27 cellular contexts compared by ENCODE assay signal in the genomic region with DNA sequence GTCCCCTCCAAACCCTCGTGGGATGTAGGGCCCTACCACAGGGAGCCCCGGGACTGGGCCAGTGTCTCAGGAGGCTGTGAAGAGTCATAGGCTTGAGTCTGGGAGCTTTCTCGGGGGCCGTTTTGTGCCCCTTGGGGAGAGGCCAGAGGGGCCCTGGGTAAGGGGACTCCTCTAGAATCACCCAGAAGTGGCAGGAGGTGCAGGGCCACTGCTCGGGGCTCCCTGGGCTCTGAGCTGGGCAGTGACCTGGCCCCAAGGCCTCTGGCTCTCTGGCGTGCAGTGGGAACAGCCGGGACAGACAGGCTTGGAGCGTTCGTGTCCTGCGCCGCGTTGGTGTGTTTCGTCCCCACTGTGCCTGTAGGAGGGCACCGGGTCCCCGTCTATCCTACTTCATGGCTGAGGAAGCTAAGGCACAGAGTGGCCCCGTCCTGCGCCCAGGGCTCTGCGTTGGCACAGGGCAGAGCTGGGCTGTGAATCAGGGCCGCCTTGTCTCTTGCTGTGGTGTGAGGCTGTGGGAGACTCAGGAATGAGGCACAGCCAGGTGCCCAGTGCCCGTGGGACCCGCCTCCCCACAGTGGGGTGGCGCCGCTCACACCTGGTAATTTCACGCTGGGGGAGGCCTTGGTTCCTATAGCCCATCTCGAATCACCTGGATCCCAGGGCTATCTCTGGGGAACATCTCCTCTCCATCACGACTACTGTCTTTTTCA. TPM values are rescaled to one million over a fixed set of nuclear protein-coding genes. Genes with fewer than 3 reads are reported as not detected.
A peak's percentile ranks its signal among the peaks of the same experiment; 100 is the strongest.
DNase-seq lines count a peak whose midpoint lies in the region; ATAC-seq and TF ChIP-seq lines count a peak whose summit lies in the region.
"Had no signal": no experiment of that assay in that cellular context is flagged by ENCODE, and none has a peak within 500 bp of the region (broad histone marks: within the 10 kb centered on the region; RNA-seq: fewer than 3 reads in every experiment).

No MANE protein-coding gene starts in this region.

- H3K27ac Mint-ChIP-seq in activated naive CD4-positive, alpha-beta T cell treated with anti-CD3 and anti-CD28 coated beads, Interleukin-2, amount 50 U/mL, for 72 hours: no peak overlapping the region
- H3K27ac Mint-ChIP-seq in activated naive CD8-positive, alpha-beta T cell treated with anti-CD3 and anti-CD28 coated beads for 36 hours: no peak overlapping the region
- H3K27ac Mint-ChIP-seq: activated T-helper 17 cell treated with anti-CD3 and anti-CD28 coated beads, Interleukin-2, amount 50 U/mL, for 72 hours; nephron had no signal

- H3K4me1 ChIP-seq in RWPE2 (ENCODE audit: insufficient read depth, poor library complexity, severe bottlenecking): peaks cover 4% of the 10 kb centered on the region
- H3K4me1 ChIP-seq: foreskin keratinocyte had no signal

- H3K36me3 Mint-ChIP-seq in activated naive CD4-positive, alpha-beta T cell treated with anti-CD3 and anti-CD28 coated beads, Interleukin-2, amount 50 U/mL, for 72 hours: no peaks in the 10 kb centered on the region
- H3K36me3 Mint-ChIP-seq in activated naive CD8-positive, alpha-beta T cell treated with anti-CD3 and anti-CD28 coated beads for 36 hours: no peaks in the 10 kb centered on the region

- no peak for ATAC-seq in activated naive CD4-positive, alpha-beta T cell treated with anti-CD3 and anti-CD28 coated beads, Interleukin-2, amount 50 U/mL, for 72 hours
- no peak for ATAC-seq in RWPE2 (ENCODE audit: low read depth)
- ATAC-seq in GM19023 (IDR thresholded peaks at IDR 0.05; ENCODE audit: unreplicated experiment): no peak
- ATAC-seq: activated T-helper 17 cell treated with anti-CD3 and anti-CD28 coated beads, Interleukin-2, amount 50 U/mL, for 72 hours; foreskin keratinocyte had no signal

- H3K9me3 ChIP-seq in RWPE2 (ENCODE audit: severe bottlenecking): no peaks in the 10 kb centered on the region
- H3K9me3 ChIP-seq: testis had no signal

- TF ChIP-seq CTCF in RWPE2 (IDR thresholded peaks at IDR 0.05; ENCODE audit: poor library complexity, severe bottlenecking): no peak

- no peak overlapping the region for H3K4me3 Mint-ChIP-seq in activated naive CD8-positive, alpha-beta T cell treated with anti-CD3 and anti-CD28 coated beads for 36 hours

- H3K4me1 Mint-ChIP-seq in activated naive CD8-positive, alpha-beta T cell treated with anti-CD3 and anti-CD28 coated beads for 36 hours: no peaks in the 10 kb centered on the region
- H3K4me1 Mint-ChIP-seq: activated T-helper 17 cell treated with anti-CD3 and anti-CD28 coated beads, Interleukin-2, amount 50 U/mL, for 72 hours; nephron had no signal

- H3K36me3 ChIP-seq in RWPE2 (ENCODE audit: low read depth): no peaks in the 10 kb centered on the region

- H3K27ac ChIP-seq in RWPE2 (ENCODE audit: poor library complexity, severe bottlenecking) (no peak overlapping the region), skin epidermis (peak overlapping the region in 16 of 21 experiments; percentile 56 to 94 (median 78))
- H3K27ac ChIP-seq: dorsolateral prefrontal cortex, epithelial cell of prostate, foreskin keratinocyte, GM23248, testis had no signal

- H3K9me3 Mint-ChIP-seq in activated naive CD4-positive, alpha-beta T cell treated with anti-CD3 and anti-CD28 coated beads, Interleukin-2, amount 50 U/mL, for 72 hours: no peaks in the 10 kb centered on the region
- no peaks in the 10 kb centered on the region for H3K9me3 Mint-ChIP-seq in activated naive CD8-positive, alpha-beta T cell treated with anti-CD3 and anti-CD28 coated beads for 36 hours
- H3K9me3 Mint-ChIP-seq: activated T-helper 17 cell treated with anti-CD3 and anti-CD28 coated beads, Interleukin-2, amount 50 U/mL, for 72 hours; nephron had no signal

- peaks cover 37% of the 10 kb centered on the region for H3K27me3 Mint-ChIP-seq in activated naive CD8-positive, alpha-beta T cell treated with anti-CD3 and anti-CD28 coated beads for 36 hours

- H3K4me3 ChIP-seq in RWPE2 (ENCODE audit: severe bottlenecking): no peak overlapping the region
- H3K4me3 ChIP-seq in skin epidermis: no peak overlapping the region
- H3K4me3 ChIP-seq: dorsolateral prefrontal cortex, GM23248, testis had no signal

- peak; percentile 5 for DNase-seq in activated naive CD4-positive, alpha-beta T cell treated with anti-CD3 and anti-CD28 coated beads, Interleukin-2, amount 50 U/mL, for 16 hours
- no peak for DNase-seq in activated naive CD4-positive, alpha-beta T cell treated with anti-CD3 and anti-CD28 coated beads, Interleukin-2, amount 50 U/mL, for 72 hours (ENCODE audit: low spot score in 2 of 2)
- peak; percentile 70 for DNase-seq in RWPE2 (ENCODE audit: low spot score)
- peak; percentile 56 for DNase-seq in islet precursor cell
- DNase-seq in activated naive CD8-positive, alpha-beta T cell treated with anti-CD3 and anti-CD28 coated beads for 36 hours: no peak
- no peak for DNase-seq in NCI-H187 (lab: John Stamatoyannopoulos, UW)
- DNase-seq: ACHN, amniotic stem cell, foreskin keratinocyte, GM23248, hippocampal formation, IMR-90, mesendoderm, NCI-H1417, NCI-H510A treated with DMSO at 0.1 percent for 48 hours, SW 1271, testis had no signal

- peaks cover 7% of the 10 kb centered on the region for H3K27me3 ChIP-seq in RWPE2 (ENCODE audit: insufficient read depth, poor library complexity, severe bottlenecking)
- H3K27me3 ChIP-seq: testis had no signal

RNA-seq across cellular contexts. Expression of a gene that starts 23.8 kb away (rescaled TPM):
- under 1 TPM in 1 of 2 donors, not detected in 1; 0.43 TPM for total RNA-seq in activated naive CD4-positive, alpha-beta T cell treated with anti-CD3 and anti-CD28 coated beads, Interleukin-2, amount 50 U/mL, for 72 hours
- total RNA-seq in activated naive CD8-positive, alpha-beta T cell treated with anti-CD3 and anti-CD28 coated beads for 36 hours: under 1 TPM; 0.89 to 0.94 TPM
- total RNA-seq: GM23248, IMR-90, M059J, RPMI7951 had no signal

RNA-seq across cellular contexts. Expression of a gene that starts 29.1 kb away (rescaled TPM):
- not detected for total RNA-seq in activated naive CD4-positive, alpha-beta T cell treated with anti-CD3 and anti-CD28 coated beads, Interleukin-2, amount 50 U/mL, for 72 hours
- total RNA-seq in activated naive CD8-positive, alpha-beta T cell treated with anti-CD3 and anti-CD28 coated beads for 36 hours: not detected
- total RNA-seq: activated T-helper 17 cell treated with anti-CD3 and anti-CD28 coated beads, Interleukin-2, amount 50 U/mL, for 72 hours; G401; GM23248; IMR-90; M059J; pulmonary artery endothelial cell; RPMI7951 had no signal

Comparison
In these comparisons a context has a peak if more than half of its experiments do, and no peak if none do; other contexts are left out.
1. DNase-seq: peak in activated naive CD4-positive, alpha-beta T cell treated with anti-CD3 and anti-CD28 coated beads, Interleukin-2, amount 50 U/mL, for 16 hours (single experiment), RWPE2 (single experiment) and islet precursor cell (single experiment); none in activated naive CD4-positive, alpha-beta T cell treated with anti-CD3 and anti-CD28 coated beads, Interleukin-2, amount 50 U/mL, for 72 hours (0 of 2), activated naive CD8-positive, alpha-beta T cell treated with anti-CD3 and anti-CD28 coated beads for 36 hours (single experiment) and NCI-H187 (0 of 2).